In genomic region chr16:84478172-84478948, GRCh38 we compare ENCODE assay signal across 12 cellular contexts. TPM values are rescaled to one million over a fixed set of nuclear protein-coding genes. Genes with fewer than 3 reads are reported as not detected.
DNase-seq lines count a peak whose midpoint lies in the region; ATAC-seq and TF ChIP-seq lines count a peak whose summit lies in the region.
"Had no signal": no experiment of that assay in that cellular context is flagged by ENCODE, and none has a peak within 500 bp of the region (broad histone marks: within the 10 kb centered on the region; RNA-seq: fewer than 3 reads in every experiment).

No MANE protein-coding gene starts in this region.

- intact Hi-C loops in natural killer cell (cut with micrococcal nuclease), result no loop called here

- no peaks in the 10 kb centered on the region for H3K36me3 Mint-ChIP-seq in natural killer cell treated with Interleukin-12 subunit alpha and Interleukin-12 subunit beta and Interleukin-15 and Interleukin-18, amount 100 ng/mL, for 72 hours
- H3K36me3 Mint-ChIP-seq in natural killer cell, result no peaks in the 10 kb centered on the region

- no peaks in the 10 kb centered on the region for H3K9me3 Mint-ChIP-seq in natural killer cell treated with Interleukin-12 subunit alpha and Interleukin-12 subunit beta and Interleukin-15 and Interleukin-18, amount 100 ng/mL, for 72 hours
- no peaks in the 10 kb centered on the region for H3K9me3 Mint-ChIP-seq in natural killer cell
- H3K9me3 Mint-ChIP-seq: immature natural killer cell had no signal

- no peaks in the 10 kb centered on the region for H3K4me1 Mint-ChIP-seq in natural killer cell treated with Interleukin-12 subunit alpha and Interleukin-12 subunit beta and Interleukin-15 and Interleukin-18, amount 100 ng/mL, for 72 hours (ENCODE audit: low read depth in 2 of 2)
- H3K4me1 Mint-ChIP-seq in natural killer cell, result no peaks in the 10 kb centered on the region
- H3K4me1 Mint-ChIP-seq: immature natural killer cell had no signal

- no peak overlapping the region for H3K4me3 ChIP-seq in adipocyte (ENCODE audit: low read length)
- H3K4me3 ChIP-seq: pancreas had no signal

- no peak overlapping the region for H3K4me3 Mint-ChIP-seq in natural killer cell treated with Interleukin-12 subunit alpha and Interleukin-12 subunit beta and Interleukin-15 and Interleukin-18, amount 100 ng/mL, for 72 hours
- H3K4me3 Mint-ChIP-seq in natural killer cell, result no peak overlapping the region
- H3K4me3 Mint-ChIP-seq: immature natural killer cell had no signal

- peaks cover 9% of the 10 kb centered on the region for H3K4me1 ChIP-seq in adipocyte (ENCODE audit: control insufficient read depth, insufficient read depth, low read length)
- H3K4me1 ChIP-seq: pancreas had no signal

- H3K9ac ChIP-seq in adipocyte (ENCODE audit: low read length), result no peak overlapping the region

- H3K9me3 ChIP-seq in adipocyte (ENCODE audit: control insufficient read depth, low read length), result no peaks in the 10 kb centered on the region
- H3K9me3 ChIP-seq: pancreas had no signal

- no peak for TF ChIP-seq CTCF in natural killer cell (IDR thresholded peaks at IDR 0.05)

- H3K27me3 Mint-ChIP-seq in natural killer cell treated with Interleukin-12 subunit alpha and Interleukin-12 subunit beta and Interleukin-15 and Interleukin-18, amount 100 ng/mL, for 72 hours, result no peaks in the 10 kb centered on the region
- no peaks in the 10 kb centered on the region for H3K27me3 Mint-ChIP-seq in natural killer cell (ENCODE audit: low read depth in 2 of 2)

- ATAC-seq in natural killer cell treated with Interleukin-12 subunit alpha and Interleukin-12 subunit beta and Interleukin-15 and Interleukin-18, amount 100 ng/mL, for 72 hours, result no peak
- ATAC-seq in natural killer cell, result no peak
- no peak for ATAC-seq in GM18907 (IDR thresholded peaks at IDR 0.05; ENCODE audit: unreplicated experiment)
- no peak for ATAC-seq in GM19463 (IDR thresholded peaks at IDR 0.05; ENCODE audit: unreplicated experiment)

- H3K27ac Mint-ChIP-seq in natural killer cell treated with Interleukin-12 subunit alpha and Interleukin-12 subunit beta and Interleukin-15 and Interleukin-18, amount 100 ng/mL, for 72 hours, result no peak overlapping the region
- no peak overlapping the region for H3K27ac Mint-ChIP-seq in natural killer cell
- H3K27ac Mint-ChIP-seq: immature natural killer cell had no signal

- no peaks in the 10 kb centered on the region for H3K27me3 ChIP-seq in adipocyte (replicated peaks; ENCODE audit: control insufficient read depth, insufficient read depth, low read length)
- H3K27me3 ChIP-seq: pancreas had no signal

- DNase-seq in natural killer cell treated with Interleukin-12 subunit alpha and Interleukin-12 subunit beta and Interleukin-15 and Interleukin-18, amount 100 ng/mL, for 72 hours (ENCODE audit: low spot score), result peak; percentile 28
- DNase-seq in natural killer cell (no peak), adipocyte (ENCODE audit: low read depth) (peak; percentile 35), islet precursor cell (peak; percentile 94), NOMO-1 treated with dmso at 0.1 percent for 144 hours (lab: John Stamatoyannopoulos, UW; ENCODE audit: unreplicated experiment) (no peak), DMS53 treated with DMSO at 0.1 percent for 48 hours (lab: John Stamatoyannopoulos, UW; ENCODE audit: unreplicated experiment) (no peak)
- DNase-seq: activated naive CD4-positive, alpha-beta T cell; immature natural killer cell; NK-92 treated with Interleukin-12 subunit alpha and Interleukin-12 subunit beta, amount 100 ng/mL, for 24 hours; pancreas had no signal

- H3K36me3 ChIP-seq in adipocyte (ENCODE audit: control insufficient read depth, insufficient read depth, low read length, severe bottlenecking), result peaks cover 25% of the 10 kb centered on the region

RNA-seq across cellular contexts. Expression of gene MEAK7, which starts 26.1 kb away (rescaled TPM):
- total RNA-seq in natural killer cell treated with Interleukin-12 subunit alpha and Interleukin-12 subunit beta and Interleukin-15 and Interleukin-18, amount 100 ng/mL, for 72 hours, result 10 to 100 TPM in 1 of 2 donors, 1 to 10 TPM in 1; 9.4 to 10.0 TPM
- total RNA-seq in natural killer cell, result 1 to 10 TPM; 4.8 to 8.5 (median 4.8) TPM

Comparison
In these comparisons a context has a peak if more than half of its experiments do, and no peak if none do; other contexts are left out.
1. DNase-seq: peak in natural killer cell treated with Interleukin-12 subunit alpha and Interleukin-12 subunit beta and Interleukin-15 and Interleukin-18, amount 100 ng/mL, for 72 hours (single experiment), adipocyte (single experiment) and islet precursor cell (single experiment); none in natural killer cell (single experiment), NOMO-1 treated with dmso at 0.1 percent for 144 hours (single experiment) and DMS53 treated with DMSO at 0.1 percent for 48 hours (single experiment).